Comparison of ENCODE assay signal across 23 cellular contexts in the genomic region with DNA sequence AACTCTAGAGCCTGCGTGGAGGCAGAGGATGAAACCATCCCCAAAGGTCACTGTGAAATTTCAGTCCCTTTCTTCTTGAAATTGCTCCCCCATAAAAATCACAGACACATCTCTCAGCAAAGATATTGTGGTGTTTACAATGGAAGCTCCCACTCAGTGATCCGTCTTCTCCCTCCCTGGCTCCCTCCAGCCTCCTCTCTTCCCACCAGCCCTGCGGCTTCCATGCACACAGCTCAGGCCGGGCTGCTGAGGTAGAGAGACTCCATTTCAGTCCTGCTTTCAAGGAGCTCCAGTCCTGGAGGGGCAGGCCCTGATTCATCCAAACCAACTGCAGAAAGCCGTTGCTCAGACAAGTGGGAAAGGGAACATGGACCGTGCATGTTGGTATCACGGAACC. TPM values are rescaled to one million over a fixed set of nuclear protein-coding genes. Genes with fewer than 3 reads are reported as not detected.
"Had no signal": no experiment of that assay in that cellular context is flagged by ENCODE, and none has a peak within 500 bp of the region (broad histone marks: within the 10 kb centered on the region; RNA-seq: fewer than 3 reads in every experiment).

No MANE protein-coding gene starts in this region.

- H3K27ac Mint-ChIP-seq: activated CD4-positive, alpha-beta T cell treated with anti-CD3 and anti-CD28 coated beads, Interleukin-2, amount 10 ng/mL, durations not matched to agents 24 days and 14 days; activated CD8-positive, alpha-beta T cell treated with anti-CD3 and anti-CD28 coated beads for 36 hours; activated T-helper 2 cell treated with anti-CD3 and anti-CD28 coated beads, Interferon-gamma antibody, Interleukin-2, Interleukin-4, amounts not matched to agents 10 μg/mL and 5 μg/mL and 100 μg/mL, durations not matched to agents 14 hours and 24 hours and 36 hours; brain; progenitor cell of endocrine pancreas; stimulated activated naive CD8-positive, alpha-beta T cell treated with anti-CD3 and anti-CD28 coated beads, Interleukin-15, Interleukin-2, amounts not matched to agents 100 ng/mL and 50 ng/mL, for 24 hours had no signal

- H3K9me3 Mint-ChIP-seq: activated CD4-positive, alpha-beta T cell treated with anti-CD3 and anti-CD28 coated beads, Interleukin-2, amount 10 ng/mL, durations not matched to agents 24 days and 14 days; activated CD8-positive, alpha-beta T cell treated with anti-CD3 and anti-CD28 coated beads for 36 hours; activated T-helper 2 cell treated with anti-CD3 and anti-CD28 coated beads, Interferon-gamma antibody, Interleukin-2, Interleukin-4, amounts not matched to agents 10 μg/mL and 5 μg/mL and 100 μg/mL, durations not matched to agents 14 hours and 24 hours and 36 hours; stimulated activated naive CD8-positive, alpha-beta T cell treated with anti-CD3 and anti-CD28 coated beads, Interleukin-15, Interleukin-2, amounts not matched to agents 100 ng/mL and 50 ng/mL, for 24 hours had no signal

- H3K27ac ChIP-seq: colonic mucosa, left ventricle myocardium inferior, neutrophil, skin epidermis, vagina had no signal

- DNase-seq: activated CD4-positive, alpha-beta T cell treated with anti-CD3 and anti-CD28 coated beads, Interleukin-2, amount 10 ng/mL, durations not matched to agents 24 days and 14 days; activated CD4-positive, CD25-positive, alpha-beta regulatory T cell; activated CD8-positive, alpha-beta T cell treated with anti-CD3 and anti-CD28 coated beads for 36 hours; activated naive CD4-positive, alpha-beta T cell treated with Interleukin-2 at 50 U/mL for 16 hours; activated T-cell treated with anti-CD3 and anti-CD28 coated beads, Interleukin-2, amount 50 U/mL, for 1 hour; colonic mucosa; hypothalamus; left ventricle myocardium inferior; mammary epithelial cell; stimulated activated CD4-positive, alpha-beta T cell treated with anti-CD3 and anti-CD28 coated beads, Interleukin-15, amount 100 ng/mL, for 24 hours; stimulated activated CD4-positive, alpha-beta T cell treated with anti-CD3 and anti-CD28 coated beads, Interleukin-2, amount 100 ng/mL, for 48 hours; T-helper 1 cell; T-helper 9 cell; trophoblast cell had no signal

- H3K27me3 ChIP-seq: colonic mucosa, vagina had no signal

- ATAC-seq: activated CD8-positive, alpha-beta T cell treated with anti-CD3 and anti-CD28 coated beads for 36 hours had no signal

- H3K9me3 ChIP-seq: colonic mucosa, left ventricle myocardium inferior, neutrophil, vagina had no signal

- H3K4me1 Mint-ChIP-seq: activated CD4-positive, alpha-beta T cell treated with anti-CD3 and anti-CD28 coated beads, Interleukin-2, amount 10 ng/mL, durations not matched to agents 24 days and 14 days had no signal

- H3K4me3 ChIP-seq: colonic mucosa, left ventricle myocardium inferior, skin epidermis, vagina had no signal

- H3K36me3 ChIP-seq: colonic mucosa, left ventricle myocardium inferior, neutrophil, vagina had no signal

- H3K36me3 Mint-ChIP-seq: brain had no signal

- FAIRE-seq: frontal cortex had no signal

- H3K4me1 ChIP-seq: colonic mucosa, vagina had no signal

- H3K4me3 Mint-ChIP-seq: activated CD4-positive, alpha-beta T cell treated with anti-CD3 and anti-CD28 coated beads, Interleukin-2, amount 10 ng/mL, durations not matched to agents 24 days and 14 days; activated CD8-positive, alpha-beta T cell treated with anti-CD3 and anti-CD28 coated beads for 36 hours; brain; stimulated activated naive CD8-positive, alpha-beta T cell treated with anti-CD3 and anti-CD28 coated beads, Interleukin-15, Interleukin-2, amounts not matched to agents 100 ng/mL and 50 ng/mL, for 24 hours had no signal

RNA-seq across cellular contexts. Expression of gene C2CD4C, which starts 40.3 kb away (rescaled TPM):
- total RNA-seq: kidney epithelial cell had no signal
